Comparison of ENCODE assay signal across 15 cellular contexts in the genomic region with DNA sequence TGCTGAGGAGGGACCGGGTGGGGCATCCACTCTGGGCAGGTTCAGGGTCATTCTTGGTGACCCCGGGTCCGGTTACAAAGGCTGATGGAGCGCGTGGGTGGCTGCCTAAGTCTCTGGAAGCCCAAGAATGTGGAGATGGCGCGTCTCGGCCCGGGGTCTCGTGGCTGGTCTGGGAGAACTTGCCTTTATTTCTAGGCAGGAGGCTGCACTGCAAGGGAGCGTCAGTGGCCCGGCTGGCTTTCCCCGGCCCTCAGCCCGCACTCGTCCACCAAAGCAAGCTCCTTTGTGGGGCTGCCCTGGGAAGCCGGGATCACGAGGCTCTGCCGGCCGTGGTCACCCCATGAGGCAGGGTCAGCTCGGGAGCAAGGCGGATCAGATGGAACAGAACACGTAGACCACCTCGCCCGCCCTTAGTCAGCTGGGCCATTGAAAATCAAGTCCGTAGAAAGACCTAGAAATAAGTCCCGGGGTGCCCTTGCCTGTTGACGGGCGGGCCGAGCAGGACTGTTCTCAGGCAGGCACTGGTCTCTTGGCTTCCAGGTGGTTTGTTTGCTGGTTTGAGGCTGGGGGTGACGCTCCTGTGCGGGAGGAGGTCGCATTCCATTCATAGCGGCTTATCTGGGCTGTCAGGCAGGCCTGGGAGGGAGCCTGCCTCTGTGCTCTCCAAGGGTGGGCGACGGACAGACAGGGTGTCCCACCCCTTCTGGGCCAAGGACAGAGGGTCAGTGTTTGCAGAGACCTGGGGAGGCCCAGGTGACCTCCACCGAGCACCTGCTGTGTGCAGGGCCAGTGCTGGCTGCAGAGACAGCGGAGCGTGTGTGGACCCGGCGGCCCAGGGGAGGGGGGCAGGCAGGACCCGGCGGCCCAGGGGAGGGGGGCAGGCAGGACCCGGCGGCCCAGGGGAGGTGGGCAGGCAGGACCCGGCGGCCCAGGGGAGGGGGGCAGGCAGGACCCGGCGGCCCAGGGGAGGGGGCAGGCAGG. TPM values are rescaled to one million over a fixed set of nuclear protein-coding genes. Genes with fewer than 3 reads are reported as not detected.
DNase-seq lines count a peak whose midpoint lies in the region; ATAC-seq and TF ChIP-seq lines count a peak whose summit lies in the region.
"Had no signal": no experiment of that assay in that cellular context is flagged by ENCODE, and none has a peak within 500 bp of the region (broad histone marks: within the 10 kb centered on the region; RNA-seq: fewer than 3 reads in every experiment).

No MANE protein-coding gene starts in this region.

- no peaks in the 10 kb centered on the region for H3K9me2 ChIP-seq in HCT116 (ENCODE audit: insufficient read depth)

- no peaks in the 10 kb centered on the region for H3K9me3 ChIP-seq in HCT116 (ENCODE audit: control insufficient read depth in 1 of 2, insufficient read depth in 1 of 2, low read depth in 1 of 2, low read length in 2 of 2)
- H3K9me3 ChIP-seq in iPS-20b (ENCODE audit: insufficient read depth, low read depth, low read length), result no peaks in the 10 kb centered on the region
- H3K9me3 ChIP-seq: BLaER1 treated with 17β-estradiol and CSF1 and Interleukin-3, amounts not matched to agents 10 nM and 100 nM; heart right ventricle had no signal

- POLR2A ChIA-PET in HCT116 (lab: Charles Lee), result no interaction called here

- H3K4me2 ChIP-seq in HCT116 (ENCODE audit: low read length), result peak overlapping the region; percentile 74
- H3K4me2 ChIP-seq: BLaER1 treated with 17β-estradiol and CSF1 and Interleukin-3, amounts not matched to agents 10 nM and 100 nM had no signal

- no TSS peak for BruUV-seq in HCT116 (replicated peaks; lab: Mats Ljungman, UMichigan)

- no peak for TF ChIP-seq CTCF in HCT116 (IDR thresholded peaks at IDR 0.05 in 2 of 3, conservative IDR thresholded peaks at IDR 0.05 in 1 of 3; ENCODE audit: borderline replicate concordance in 1 of 3, insufficient read depth in 1 of 3, low read depth in 2 of 3, low read length in 2 of 3)

- H3K9ac ChIP-seq in HCT116 (ENCODE audit: low read length) (peak overlapping the region; percentile 32; the same call in 1 of the 2 replicates), iPS-20b (ENCODE audit: low read depth, low read length) (peak overlapping the region; percentile 46; the same call in 1 of the 2 replicates)
- H3K9ac ChIP-seq: BLaER1 treated with 17β-estradiol and CSF1 and Interleukin-3, amounts not matched to agents 10 nM and 100 nM had no signal

- H3K4me1 ChIP-seq in HCT116 (ENCODE audit: control insufficient read depth in 1 of 2, insufficient read depth in 2 of 2, low read length in 2 of 2) (peaks cover 40 to 61% of the 10 kb centered on the region in 2 experiments), iPS-20b (ENCODE audit: insufficient read depth, low read length) (peaks cover 12% of the 10 kb centered on the region; the same call in 1 of the 2 replicates)

- H3K36me3 ChIP-seq in HCT116 (ENCODE audit: control insufficient read depth in 1 of 2, insufficient read depth in 2 of 2, low read length in 2 of 2) (0 out of 4 replicates have a peak, but pooled peaks cover 0 to 5% of the 10 kb centered on the region in 2 experiments), iPS-20b (ENCODE audit: insufficient read depth, low read depth, low read length) (0 out of 2 replicates have a peak, but pooled peaks cover 10% of the 10 kb centered on the region)
- H3K36me3 ChIP-seq: BLaER1 treated with 17β-estradiol and CSF1 and Interleukin-3, amounts not matched to agents 10 nM and 100 nM; heart right ventricle had no signal

- TF ChIP-seq RAD21 in HCT116 (IDR thresholded peaks at IDR 0.05; ENCODE audit: low read depth), result no peak

- peaks cover 28% of the 10 kb centered on the region; the same call in 1 of the 2 replicates for H3K79me2 ChIP-seq in HCT116 (ENCODE audit: insufficient read depth, low read length)

- H3K27me3 ChIP-seq in HCT116 (ENCODE audit: insufficient read depth, low read length) (no peaks in the 10 kb centered on the region), iPS-20b (ENCODE audit: insufficient read depth, low read length) (no peaks in the 10 kb centered on the region)
- H3K27me3 ChIP-seq: BLaER1 treated with 17β-estradiol and CSF1 and Interleukin-3, amounts not matched to agents 10 nM and 100 nM; heart right ventricle had no signal

- H3K4me3 ChIP-seq in HCT116 (replicated peaks in 1 of 2; ENCODE audit: low read depth in 1 of 2, low read length in 2 of 2) (peak overlapping the region in 1 of 2 experiments; percentile 28; a peak in 2 of 4 replicates), iPS-20b (ENCODE audit: low read length) (no peak overlapping the region)
- H3K4me3 ChIP-seq: BLaER1 treated with 17β-estradiol and CSF1 and Interleukin-3, amounts not matched to agents 10 nM and 100 nM; heart right ventricle had no signal

- intact Hi-C loops in HCT116 (cut with micrococcal nuclease), result loop anchor here (2.0 kb wide), 1 partner anchor 290 kb away; no protein-coding TSS in a partner anchor

- no peak for TF ChIP-seq POLR2A in HCT116 (IDR thresholded peaks at IDR 0.05; ENCODE audit: borderline replicate concordance, extremely low read depth, insufficient read depth, insufficient read length)

- ATAC-seq in HCT116, result peak; percentile 24; the same call in 1 of the 2 replicates
- ATAC-seq in HG02610 (IDR thresholded peaks at IDR 0.05; ENCODE audit: unreplicated experiment), result no peak
- ATAC-seq in HG03139 (IDR thresholded peaks at IDR 0.05; ENCODE audit: unreplicated experiment), result no peak
- ATAC-seq: stimulated activated naive B cell treated with anti-CD40 and anti-IgM and Interleukin-4, amounts not matched to agents 10 μg/mL and 1 μg/mL and 100 μg/mL, for 72 hours had no signal

- CTCF ChIA-PET in HCT116 (lab: Charles Lee), result no interaction called here

- H3K27ac ChIP-seq in HCT116 (ENCODE audit: low read depth, low read length) (no peak overlapping the region; the same call in 1 of the 2 replicates), iPS-20b (ENCODE audit: low read length) (no peak overlapping the region)
- H3K27ac ChIP-seq: BLaER1 treated with 17β-estradiol and CSF1 and Interleukin-3, amounts not matched to agents 10 nM and 100 nM had no signal

- no peak overlapping the region for H2AFZ ChIP-seq in HCT116 (ENCODE audit: low read depth, low read length, poor library complexity, severe bottlenecking)

- H4K20me1 ChIP-seq in HCT116 (ENCODE audit: insufficient read depth), result no peaks in the 10 kb centered on the region

- RAD21 ChIA-PET in HCT116 (lab: Charles Lee; ENCODE audit: low non-redundant PET in 1 of 2, low total read pairs in 2 of 2, uncharacterized antibody in 2 of 2, unreplicated experiment in 2 of 2), result no interaction called here

- no peak for DNase-seq in HCT116 (ENCODE audit: low read depth, low spot score)
- peak; percentile 78 for DNase-seq in amniotic epithelial cell (ENCODE audit: low read depth)
- DNase-seq in retina, result peak; percentile 70
- DNase-seq in NCI-H146 treated with DMSO at 0.1 percent for 48 hours (lab: John Stamatoyannopoulos, UW; ENCODE audit: unreplicated experiment), result no peak
- DNase-seq in NCI-H2081 (lab: John Stamatoyannopoulos, UW), result no peak
- DNase-seq: activated T-cell treated with anti-CD3 and anti-CD28 coated beads, Interleukin-2, amount 50 U/mL, for 48 hours; aorta; heart right ventricle; NCI-H1694 treated with DMSO at 0.1 percent for 48 hours; stimulated activated CD4-positive, alpha-beta T cell treated with anti-CD3 and anti-CD28 coated beads, Interleukin-4, amount 100 ng/mL, for 1 hour; stimulated activated naive B cell treated with anti-CD40 and anti-IgM and Interleukin-4, amounts not matched to agents 10 μg/mL and 1 μg/mL and 100 μg/mL, for 72 hours had no signal

TF ChIP-seq in HCT116, 20 proteins besides CTCF, POLR2A, EP300 and RAD21:
- no peak for TF ChIP-seq ZNF274 (IDR thresholded peaks at IDR 0.05; ENCODE audit: low read depth, low read length)
- TF ChIP-seq, protein P1, sequence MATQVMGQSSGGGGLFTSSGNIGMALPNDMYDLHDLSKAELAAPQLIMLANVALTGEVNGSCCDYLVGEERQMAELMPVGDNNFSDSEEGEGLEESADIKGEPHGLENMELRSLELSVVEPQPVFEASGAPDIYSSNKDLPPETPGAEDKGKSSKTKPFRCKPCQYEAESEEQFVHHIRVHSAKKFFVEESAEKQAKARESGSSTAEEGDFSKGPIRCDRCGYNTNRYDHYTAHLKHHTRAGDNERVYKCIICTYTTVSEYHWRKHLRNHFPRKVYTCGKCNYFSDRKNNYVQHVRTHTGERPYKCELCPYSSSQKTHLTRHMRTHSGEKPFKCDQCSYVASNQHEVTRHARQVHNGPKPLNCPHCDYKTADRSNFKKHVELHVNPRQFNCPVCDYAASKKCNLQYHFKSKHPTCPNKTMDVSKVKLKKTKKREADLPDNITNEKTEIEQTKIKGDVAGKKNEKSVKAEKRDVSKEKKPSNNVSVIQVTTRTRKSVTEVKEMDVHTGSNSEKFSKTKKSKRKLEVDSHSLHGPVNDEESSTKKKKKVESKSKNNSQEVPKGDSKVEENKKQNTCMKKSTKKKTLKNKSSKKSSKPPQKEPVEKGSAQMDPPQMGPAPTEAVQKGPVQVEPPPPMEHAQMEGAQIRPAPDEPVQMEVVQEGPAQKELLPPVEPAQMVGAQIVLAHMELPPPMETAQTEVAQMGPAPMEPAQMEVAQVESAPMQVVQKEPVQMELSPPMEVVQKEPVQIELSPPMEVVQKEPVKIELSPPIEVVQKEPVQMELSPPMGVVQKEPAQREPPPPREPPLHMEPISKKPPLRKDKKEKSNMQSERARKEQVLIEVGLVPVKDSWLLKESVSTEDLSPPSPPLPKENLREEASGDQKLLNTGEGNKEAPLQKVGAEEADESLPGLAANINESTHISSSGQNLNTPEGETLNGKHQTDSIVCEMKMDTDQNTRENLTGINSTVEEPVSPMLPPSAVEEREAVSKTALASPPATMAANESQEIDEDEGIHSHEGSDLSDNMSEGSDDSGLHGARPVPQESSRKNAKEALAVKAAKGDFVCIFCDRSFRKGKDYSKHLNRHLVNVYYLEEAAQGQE (IDR thresholded peaks at IDR 0.05; ENCODE audit: low read depth), result no peak

RNA-seq across cellular contexts. Expression of a gene that starts 25.8 kb away (rescaled TPM):
- total RNA-seq in HCT116 (2021; ENCODE audit: unreplicated experiment), result 59.5 TPM
- polyA plus RNA-seq in HCT116 (2012), result 57.0 and 60.3 TPM in 2 replicates

Comparison
In these comparisons a context has a peak if more than half of its experiments do, and no peak if none do; other contexts are left out.
1. DNase-seq: peak in amniotic epithelial cell (single experiment) and retina (single experiment); none in HCT116 (single experiment), NCI-H146 treated with DMSO at 0.1 percent for 48 hours (single experiment) and NCI-H2081 (0 of 2).